In the genomic region with DNA sequence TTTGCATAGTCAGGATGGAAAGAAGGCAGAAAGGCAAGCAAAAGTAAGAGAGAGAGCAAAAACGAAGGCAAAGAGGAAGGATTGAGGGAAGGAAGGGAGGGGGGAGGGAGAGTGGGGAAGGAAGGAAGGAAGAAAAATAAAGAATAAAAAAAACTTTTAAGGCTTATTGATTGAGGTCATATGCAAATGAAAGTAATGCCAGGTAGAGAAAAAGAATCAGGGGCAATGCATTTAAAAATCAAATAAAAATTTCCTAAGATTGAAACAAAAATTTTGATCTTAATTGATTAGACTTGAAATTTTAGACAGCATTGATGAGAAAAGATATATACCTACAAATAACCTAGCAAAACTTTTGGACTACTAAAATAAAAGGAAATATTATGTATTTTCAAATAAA, we compare ENCODE assay signal across 29 cellular contexts.
"Had no signal": no experiment of that assay in that cellular context is flagged by ENCODE, and none has a peak within 500 bp of the region (broad histone marks: within the 10 kb centered on the region; RNA-seq: fewer than 3 reads in every experiment).

No MANE protein-coding gene starts in this region.

- H3K27me3 ChIP-seq: stomach, suprapubic skin, testis, thyroid gland, tibial artery, tibial nerve, transverse colon, upper lobe of left lung, upper lobe of right lung, uterus, vagina had no signal

- H3K4me1 Mint-ChIP-seq: stimulated activated effector memory CD8-positive, alpha-beta T cell treated with anti-CD3 and anti-CD28 coated beads, Interleukin-12 subunit alpha, Interleukin-12 subunit beta, amount 100 ng/mL, for 72 hours; stimulated activated memory B cell treated with anti-CD40 and anti-IgM and Interleukin-4, amounts not matched to agents 10 μg/mL and 1 μg/mL and 100 μg/mL, for 72 hours; stimulated activated naive B cell treated with anti-CD40 and anti-IgM and Interleukin-4, amounts not matched to agents 10 μg/mL and 1 μg/mL and 100 μg/mL, for 72 hours; stimulated activated naive CD8-positive, alpha-beta T cell treated with anti-CD3 and anti-CD28 coated beads, Interleukin-15, amount 100 ng/mL, for 72 hours had no signal

- ATAC-seq: stimulated activated effector memory CD8-positive, alpha-beta T cell treated with anti-CD3 and anti-CD28 coated beads, Interleukin-12 subunit alpha, Interleukin-12 subunit beta, amount 100 ng/mL, for 72 hours; stimulated activated memory B cell treated with anti-CD40 and anti-IgM and Interleukin-4, amounts not matched to agents 10 μg/mL and 1 μg/mL and 100 μg/mL, for 72 hours; stimulated activated naive B cell treated with anti-CD40 and anti-IgM and Interleukin-4, amounts not matched to agents 10 μg/mL and 1 μg/mL and 100 μg/mL, for 72 hours; stimulated activated naive CD8-positive, alpha-beta T cell treated with anti-CD3 and anti-CD28 coated beads, Interleukin-15, amount 100 ng/mL, for 72 hours; stimulated activated naive CD8-positive, alpha-beta T cell treated with anti-CD3 and anti-CD28 coated beads, Interleukin-15, Interleukin-2, amounts not matched to agents 100 U/mL and 50 U/mL, for 24 hours; upper lobe of right lung had no signal

- FAIRE-seq: urothelium cell line had no signal

- H3K9me3 ChIP-seq: suprapubic skin, testis, thoracic aorta, thyroid gland, tibial artery, transverse colon, upper lobe of right lung, uterus, vagina had no signal

- DNase-seq: stimulated activated CD4-positive, alpha-beta T cell treated with anti-CD3 and anti-CD28 coated beads, Interleukin-2, amount 100 ng/mL, for 48 hours; stimulated activated CD4-positive, alpha-beta T cell treated with anti-CD3 and anti-CD28 coated beads, Interleukin-4, amount 100 ng/mL, for 1 hour; stimulated activated CD4-positive, alpha-beta T cell treated with anti-CD3 and anti-CD28 coated beads, Interleukin-4, amount 100 ng/mL, for 24 hours; stimulated activated CD4-positive, alpha-beta T cell treated with anti-CD3 and anti-CD28 coated beads, Interleukin-4, amount 100 ng/mL, for 4 hours; stimulated activated CD8-positive, alpha-beta memory T cell treated with anti-CD3 and anti-CD28 coated beads, Interleukin-4, amount 100 ng/mL, for 48 hours; stimulated activated naive B cell treated with anti-CD40 and anti-IgM and Interleukin-4, amounts not matched to agents 10 μg/mL and 1 μg/mL and 100 μg/mL, for 72 hours; stimulated activated naive CD4-positive, alpha-beta T cell; stimulated activated naive CD4-positive, alpha-beta T cell treated with Interleukin-2 at 50 U/mL for 16 hours; stimulated activated naive CD8-positive, alpha-beta T cell treated with anti-CD3 and anti-CD28 coated beads, Interleukin-15, amount 100 ng/mL, for 72 hours; stimulated activated naive CD8-positive, alpha-beta T cell treated with anti-CD3 and anti-CD28 coated beads, Interleukin-15, Interleukin-2, amounts not matched to agents 100 U/mL and 50 U/mL, for 24 hours; stomach; substantia nigra; testis; thyroid gland; tibial artery; transverse colon; trophoblast cell; upper lobe of left lung; upper lobe of right lung; uterus had no signal

- H3K27ac ChIP-seq: stomach, suprapubic skin, testis, thoracic aorta, thyroid gland, tibial artery, tibial nerve, transverse colon, upper lobe of left lung, upper lobe of right lung, uterus, vagina had no signal

- H3K4me3 Mint-ChIP-seq: stimulated activated effector memory CD8-positive, alpha-beta T cell treated with anti-CD3 and anti-CD28 coated beads, Interleukin-12 subunit alpha, Interleukin-12 subunit beta, amount 100 ng/mL, for 72 hours; stimulated activated memory B cell treated with anti-CD40 and anti-IgM and Interleukin-4, amounts not matched to agents 10 μg/mL and 1 μg/mL and 100 μg/mL, for 72 hours; stimulated activated naive B cell treated with anti-CD40 and anti-IgM and Interleukin-4, amounts not matched to agents 10 μg/mL and 1 μg/mL and 100 μg/mL, for 72 hours; stimulated activated naive CD8-positive, alpha-beta T cell treated with anti-CD3 and anti-CD28 coated beads, Interleukin-15, amount 100 ng/mL, for 72 hours; stimulated activated naive CD8-positive, alpha-beta T cell treated with anti-CD3 and anti-CD28 coated beads, Interleukin-15, Interleukin-2, amounts not matched to agents 100 ng/mL and 50 ng/mL, for 24 hours; type B pancreatic cell had no signal

- H3K27me3 Mint-ChIP-seq: stimulated activated memory B cell treated with anti-CD40 and anti-IgM and Interleukin-4, amounts not matched to agents 10 μg/mL and 1 μg/mL and 100 μg/mL, for 72 hours; stimulated activated naive B cell treated with anti-CD40 and anti-IgM and Interleukin-4, amounts not matched to agents 10 μg/mL and 1 μg/mL and 100 μg/mL, for 72 hours; stimulated activated naive CD8-positive, alpha-beta T cell treated with anti-CD3 and anti-CD28 coated beads, Interleukin-15, amount 100 ng/mL, for 72 hours; stimulated activated naive CD8-positive, alpha-beta T cell treated with anti-CD3 and anti-CD28 coated beads, Interleukin-15, Interleukin-2, amounts not matched to agents 100 ng/mL and 50 ng/mL, for 24 hours had no signal

- H3K27ac Mint-ChIP-seq: stimulated activated effector memory CD8-positive, alpha-beta T cell treated with anti-CD3 and anti-CD28 coated beads, Interleukin-12 subunit alpha, Interleukin-12 subunit beta, amount 100 ng/mL, for 72 hours; stimulated activated memory B cell treated with anti-CD40 and anti-IgM and Interleukin-4, amounts not matched to agents 10 μg/mL and 1 μg/mL and 100 μg/mL, for 72 hours; stimulated activated naive B cell treated with anti-CD40 and anti-IgM and Interleukin-4, amounts not matched to agents 10 μg/mL and 1 μg/mL and 100 μg/mL, for 72 hours; stimulated activated naive CD8-positive, alpha-beta T cell treated with anti-CD3 and anti-CD28 coated beads, Interleukin-15, amount 100 ng/mL, for 72 hours; stimulated activated naive CD8-positive, alpha-beta T cell treated with anti-CD3 and anti-CD28 coated beads, Interleukin-15, Interleukin-2, amounts not matched to agents 100 ng/mL and 50 ng/mL, for 24 hours; type B pancreatic cell had no signal

- H3K36me3 Mint-ChIP-seq: stimulated activated effector memory CD8-positive, alpha-beta T cell treated with anti-CD3 and anti-CD28 coated beads, Interleukin-12 subunit alpha, Interleukin-12 subunit beta, amount 100 ng/mL, for 72 hours; stimulated activated memory B cell treated with anti-CD40 and anti-IgM and Interleukin-4, amounts not matched to agents 10 μg/mL and 1 μg/mL and 100 μg/mL, for 72 hours; stimulated activated naive B cell treated with anti-CD40 and anti-IgM and Interleukin-4, amounts not matched to agents 10 μg/mL and 1 μg/mL and 100 μg/mL, for 72 hours; type B pancreatic cell had no signal

- H3K36me3 ChIP-seq: stomach, suprapubic skin, thoracic aorta, thyroid gland, tibial artery, tibial nerve, transverse colon, upper lobe of left lung, upper lobe of right lung, uterus, vagina had no signal

- H3K4me3 ChIP-seq: stomach, suprapubic skin, testis, thoracic aorta, thyroid gland, tibial artery, tibial nerve, transverse colon, upper lobe of left lung, upper lobe of right lung, uterus, vagina had no signal

- H3K4me1 ChIP-seq: stomach, suprapubic skin, testis, thyroid gland, tibial artery, tibial nerve, transverse colon, upper lobe of left lung, upper lobe of right lung, uterus, vagina had no signal
